ENCODE assay signal across 8 cellular contexts in genomic region chr11:35142481-35143207, GRCh38. TPM values are rescaled to one million over a fixed set of nuclear protein-coding genes. Genes with fewer than 3 reads are reported as not detected.
DNase-seq lines count a peak whose midpoint lies in the region; ATAC-seq and TF ChIP-seq lines count a peak whose summit lies in the region.

No MANE protein-coding gene starts in this region.

- no peaks in the 10 kb centered on the region for H3K4me1 ChIP-seq in uterus

- H3K27me3 ChIP-seq in uterus, result no peaks in the 10 kb centered on the region

- peak; percentile 14 for ATAC-seq in activated CD8-positive, alpha-beta T cell treated with anti-CD3 and anti-CD28 coated beads for 36 hours

- no peaks in the 10 kb centered on the region for H3K27me3 Mint-ChIP-seq in activated CD8-positive, alpha-beta T cell treated with anti-CD3 and anti-CD28 coated beads for 36 hours

- H3K36me3 ChIP-seq in uterus, result no peaks in the 10 kb centered on the region

- peaks cover 6% of the 10 kb centered on the region for H3K9me3 Mint-ChIP-seq in activated CD8-positive, alpha-beta T cell treated with anti-CD3 and anti-CD28 coated beads for 36 hours

- CTCF ChIA-PET in activated CD8-positive, alpha-beta T cell treated with anti-CD3 and anti-CD28 coated beads for 36 hours (lab: Charles Lee), result interaction anchor here (0.6 to 2.5 kb wide), 13 partner anchors 11 to 218 kb away, joined by 3 to 10 read pairs (median 5); no protein-coding TSS in a partner anchor

- H3K27ac Mint-ChIP-seq in activated CD8-positive, alpha-beta T cell treated with anti-CD3 and anti-CD28 coated beads for 36 hours, result peak overlapping the region; percentile 95

- intact Hi-C loops in activated CD8-positive, alpha-beta T cell treated with anti-CD3 and anti-CD28 coated beads for 36 hours (cut with micrococcal nuclease), result loop anchor here (5.0 to 10.0 kb wide), 4 partner anchors 60 to 215 kb away; no protein-coding TSS in a partner anchor
- intact Hi-C loops in uterus (cut with DNase I; ENCODE audit: low total_unique reads), result no loop called here

- peak; percentile 31 for DNase-seq in stimulated activated CD4-positive, alpha-beta T cell treated with anti-CD3 and anti-CD28 coated beads, Interleukin-12 subunit alpha, Interleukin-12 subunit beta, amount 100 ng/mL, for 4 hours
- DNase-seq in stimulated activated CD4-positive, alpha-beta T cell treated with anti-CD3 and anti-CD28 coated beads, Interleukin-2, amount 100 ng/mL, for 48 hours, result no peak
- peak; percentile 81 for DNase-seq in activated CD8-positive, alpha-beta T cell treated with anti-CD3 and anti-CD28 coated beads for 36 hours
- peak; percentile 47 for DNase-seq in glomerular visceral epithelial cell (ENCODE audit: extremely low spot score)
- peak in 1 of 2 donors; percentile 58 for DNase-seq in uterus
- no peak for DNase-seq in NCI-H1105 treated with DMSO at 0.1 percent for 48 hours (lab: John Stamatoyannopoulos, UW)
- no peak for DNase-seq in GDM1 (lab: John Stamatoyannopoulos, UW)
- DNase-seq in GM19238 (ENCODE audit: insufficient read length, low spot score), result no peak

- H3K4me3 ChIP-seq in uterus, result peak overlapping the region; percentile 13 to 96

- peak overlapping the region; percentile 93 for H3K4me3 Mint-ChIP-seq in activated CD8-positive, alpha-beta T cell treated with anti-CD3 and anti-CD28 coated beads for 36 hours

- peak overlapping the region; percentile 97 to 100 for H3K27ac ChIP-seq in uterus

- H3K4me1 Mint-ChIP-seq in activated CD8-positive, alpha-beta T cell treated with anti-CD3 and anti-CD28 coated beads for 36 hours (ENCODE audit: low read depth), result peaks cover 65% of the 10 kb centered on the region

- TF ChIP-seq CTCF in activated CD8-positive, alpha-beta T cell treated with anti-CD3 and anti-CD28 coated beads for 36 hours (IDR thresholded peaks at IDR 0.05), result peak; percentile 53
- peak in 1 of 4 experiments; percentile 22 for TF ChIP-seq CTCF in uterus (IDR thresholded peaks at IDR 0.05)

- H3K9me3 ChIP-seq in uterus, result no peaks in the 10 kb centered on the region

- peaks cover 73% of the 10 kb centered on the region for H3K36me3 Mint-ChIP-seq in activated CD8-positive, alpha-beta T cell treated with anti-CD3 and anti-CD28 coated beads for 36 hours (ENCODE audit: low read depth)

- POLR2A ChIA-PET in activated CD8-positive, alpha-beta T cell treated with anti-CD3 and anti-CD28 coated beads for 36 hours (lab: Charles Lee), result interaction anchor here (0.8 to 5.0 kb wide), 6 partner anchors 8 to 92 kb away, joined by 3 to 69 read pairs (median 32); no protein-coding TSS in a partner anchor

- no peak for TF ChIP-seq POLR2A in uterus (IDR thresholded peaks at IDR 0.05)

RNA-seq across cellular contexts. Expression of gene CD44, which starts 3.7 kb away (rescaled TPM):
- total RNA-seq in activated CD8-positive, alpha-beta T cell treated with anti-CD3 and anti-CD28 coated beads for 36 hours, result 100 to 1,000 TPM; 363 to 373 TPM
- total RNA-seq in uterus, result 100 to 1,000 TPM; 135 to 636 (median 397) TPM

Comparison
In these comparisons a context has a peak if more than half of its experiments do, and no peak if none do; other contexts are left out.
1. DNase-seq: peak in stimulated activated CD4-positive, alpha-beta T cell treated with anti-CD3 and anti-CD28 coated beads, Interleukin-12 subunit alpha, Interleukin-12 subunit beta, amount 100 ng/mL, for 4 hours (single experiment), activated CD8-positive, alpha-beta T cell treated with anti-CD3 and anti-CD28 coated beads for 36 hours (single experiment) and glomerular visceral epithelial cell (single experiment); none in stimulated activated CD4-positive, alpha-beta T cell treated with anti-CD3 and anti-CD28 coated beads, Interleukin-2, amount 100 ng/mL, for 48 hours (0 of 2), NCI-H1105 treated with DMSO at 0.1 percent for 48 hours (single experiment), GDM1 (single experiment) and GM19238 (single experiment).